In the genomic region with DNA sequence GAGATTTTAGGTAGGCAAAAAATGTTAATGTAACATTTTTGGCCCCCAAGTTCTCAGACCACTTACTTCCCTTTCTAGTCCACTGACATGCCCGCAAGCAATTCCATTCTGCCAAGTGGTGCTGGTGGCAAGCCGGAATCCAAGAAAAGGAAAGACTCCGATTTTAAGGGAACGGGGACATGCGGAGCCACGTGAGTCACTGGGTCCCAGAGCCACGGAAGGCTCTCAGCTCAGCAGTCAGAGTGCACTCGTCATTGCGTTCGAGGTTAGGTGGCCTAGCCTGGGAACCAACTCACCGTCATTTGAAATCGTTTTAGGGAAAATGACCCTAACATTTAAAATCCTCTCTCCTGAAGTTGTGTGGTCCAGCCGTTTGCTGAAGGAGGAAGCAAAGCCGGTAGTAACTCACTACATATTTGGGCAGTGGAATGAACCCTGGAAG, we compare ENCODE assay signal across 8 cellular contexts. TPM values are rescaled to one million over a fixed set of nuclear protein-coding genes. Genes with fewer than 3 reads are reported as not detected.
DNase-seq lines count a peak whose midpoint lies in the region; ATAC-seq lines count a peak whose summit lies in the region.

No MANE protein-coding gene starts in this region.

- H3K9me3 Mint-ChIP-seq in activated naive CD8-positive, alpha-beta T cell treated with anti-CD3 and anti-CD28 coated beads, Interleukin-2, amount 10 ng/mL, durations not matched to agents 7 days and 5 days = no peaks in the 10 kb centered on the region

- in situ Hi-C loops in G401 (cut with HindIII; ENCODE audit: low sequenced_read_pairs) = no loop called here

- H3K27ac Mint-ChIP-seq in activated naive CD8-positive, alpha-beta T cell treated with anti-CD3 and anti-CD28 coated beads, Interleukin-2, amount 10 ng/mL, durations not matched to agents 7 days and 5 days = peak overlapping the region; percentile 84

- no peaks in the 10 kb centered on the region for H3K27me3 Mint-ChIP-seq in activated naive CD8-positive, alpha-beta T cell treated with anti-CD3 and anti-CD28 coated beads, Interleukin-2, amount 10 ng/mL, durations not matched to agents 7 days and 5 days

- H3K4me1 Mint-ChIP-seq in activated naive CD8-positive, alpha-beta T cell treated with anti-CD3 and anti-CD28 coated beads, Interleukin-2, amount 10 ng/mL, durations not matched to agents 7 days and 5 days = peaks cover 23% of the 10 kb centered on the region

- intact Hi-C loops in left ventricle myocardium superior (cut with micrococcal nuclease) = no loop called here

- peak overlapping the region; percentile 100 for H3K4me3 Mint-ChIP-seq in activated naive CD8-positive, alpha-beta T cell treated with anti-CD3 and anti-CD28 coated beads, Interleukin-2, amount 10 ng/mL, durations not matched to agents 7 days and 5 days

- peaks cover 14% of the 10 kb centered on the region for H3K36me3 Mint-ChIP-seq in activated naive CD8-positive, alpha-beta T cell treated with anti-CD3 and anti-CD28 coated beads, Interleukin-2, amount 10 ng/mL, durations not matched to agents 7 days and 5 days

- H3K36me3 ChIP-seq in MG63 = peaks cover 6% of the 10 kb centered on the region; the same call in 1 of the 2 replicates

- ATAC-seq in activated naive CD8-positive, alpha-beta T cell treated with anti-CD3 and anti-CD28 coated beads, Interleukin-2, amount 10 ng/mL, durations not matched to agents 7 days and 5 days (ENCODE audit: low read depth) = no peak
- ATAC-seq in left ventricle myocardium superior = peak; percentile 5
- no peak for ATAC-seq in HG03469 (IDR thresholded peaks at IDR 0.05; ENCODE audit: unreplicated experiment)

- peaks cover 9% of the 10 kb centered on the region; the same call in 1 of the 2 replicates for H3K9me3 ChIP-seq in MG63

- H3K27me3 ChIP-seq in MG63 = peaks cover 6% of the 10 kb centered on the region; the same call in 1 of the 2 replicates

- POLR2A ChIA-PET in activated naive CD8-positive, alpha-beta T cell treated with anti-CD3 and anti-CD28 coated beads, Interleukin-2, amount 10 ng/mL, durations not matched to agents 7 days and 5 days (lab: Charles Lee) = interaction anchor here (0.8 to 3.9 kb wide), 11 partner anchors 12 to 245 kb away, joined by 3 to 36 read pairs (median 4); a partner anchor contains a TSS

- H3K4me3 ChIP-seq in MG63 = peak overlapping the region; percentile 74

- DNase-seq in G401 (ENCODE audit: low spot score) (peak; percentile 64), MG63 (peak; percentile 59), left ventricle myocardium superior (peak; percentile 40), pons (ENCODE audit: low spot score) (peak; percentile 53), H4 (ENCODE audit: low spot score) (no peak), GM19240 (ENCODE audit: insufficient read length, low spot score) (no peak)
- peak; percentile 33 for DNase-seq in activated naive CD8-positive, alpha-beta T cell treated with anti-CD3 and anti-CD28 coated beads, Interleukin-2, amount 10 ng/mL, durations not matched to agents 7 days and 5 days

RNA-seq across cellular contexts. Expression of a gene that starts 0.7 kb away (rescaled TPM):
- total RNA-seq in G401 (2014; rRNA removed; shearing (Covaris generic)) = 9.7 and 13.9 TPM in 2 replicates
- total RNA-seq in MG63 (2014; rRNA removed; shearing (Covaris generic); ENCODE audit: low replicate concordance) = 18.1 and 34.3 TPM in 2 replicates
- 10 to 100 TPM; 15.9 to 16.3 TPM for total RNA-seq in activated naive CD8-positive, alpha-beta T cell treated with anti-CD3 and anti-CD28 coated beads, Interleukin-2, amount 10 ng/mL, durations not matched to agents 7 days and 5 days
- 59.3 TPM for total RNA-seq in left ventricle myocardium superior
- 13.3 and 25.6 TPM in 2 replicates for total RNA-seq in H4 (2014; rRNA removed; shearing (Covaris generic))

RNA-seq across cellular contexts. Expression of a gene that starts 41.4 kb away (rescaled TPM):
- total RNA-seq in G401 (2014; rRNA removed; shearing (Covaris generic)) = 114 and 117 TPM in 2 replicates
- 222 and 307 TPM in 2 replicates for total RNA-seq in MG63 (2014; rRNA removed; shearing (Covaris generic); ENCODE audit: low replicate concordance)
- 10 to 100 TPM; 54.0 to 55.5 TPM for total RNA-seq in activated naive CD8-positive, alpha-beta T cell treated with anti-CD3 and anti-CD28 coated beads, Interleukin-2, amount 10 ng/mL, durations not matched to agents 7 days and 5 days
- 50.2 TPM for total RNA-seq in left ventricle myocardium superior
- 104 and 110 TPM in 2 replicates for total RNA-seq in H4 (2014; rRNA removed; shearing (Covaris generic))

Comparison
In these comparisons a context has a peak if more than half of its experiments do, and no peak if none do; other contexts are left out.
1. DNase-seq: peak in G401 (single experiment), MG63 (single experiment), activated naive CD8-positive, alpha-beta T cell treated with anti-CD3 and anti-CD28 coated beads, Interleukin-2, amount 10 ng/mL, durations not matched to agents 7 days and 5 days (single experiment), left ventricle myocardium superior (single experiment) and pons (single experiment); none in H4 (single experiment) and GM19240 (single experiment).